In the genomic region with DNA sequence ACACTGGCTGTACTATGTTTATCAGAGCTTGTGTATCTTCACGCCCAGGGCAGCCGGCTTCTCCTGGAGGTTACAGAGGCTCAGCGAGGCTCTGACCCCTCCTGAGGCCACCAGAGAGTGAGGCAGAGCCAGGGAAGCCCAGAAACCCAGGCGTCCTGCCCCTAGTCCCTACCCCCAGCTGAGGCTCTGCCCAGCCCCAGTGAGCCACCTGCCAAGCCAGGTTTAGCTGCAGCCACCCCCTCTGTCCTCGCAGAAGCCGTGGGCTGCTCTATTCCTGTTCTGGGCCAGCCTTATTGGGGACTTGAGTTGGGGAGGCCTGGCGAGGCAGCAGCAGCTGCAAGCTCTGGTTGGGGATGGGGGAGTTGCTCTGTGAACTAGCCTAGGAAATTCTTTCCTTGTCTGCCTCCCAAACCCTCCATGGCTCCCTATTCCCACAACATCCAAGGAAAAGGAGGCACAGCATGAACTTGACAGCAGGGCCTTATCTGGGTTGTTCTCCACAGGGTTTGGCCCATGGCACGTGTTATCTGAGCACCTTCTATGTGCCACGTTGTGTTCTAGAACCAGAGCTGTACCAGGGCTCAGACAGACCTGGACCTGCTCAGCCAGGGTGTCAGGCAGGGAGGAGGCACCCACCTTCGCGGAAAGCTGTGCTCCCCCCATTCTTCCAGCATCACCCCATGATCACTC, we compare ENCODE assay signal across 5 cellular contexts. TPM values are rescaled to one million over a fixed set of nuclear protein-coding genes. Genes with fewer than 3 reads are reported as not detected.
"Had no signal": no experiment of that assay in that cellular context is flagged by ENCODE, and none has a peak within 500 bp of the region (broad histone marks: within the 10 kb centered on the region; RNA-seq: fewer than 3 reads in every experiment).

No MANE protein-coding gene starts in this region.

RNA-seq across cellular contexts. Expression of gene KCNJ12, which starts 56.3 kb away (rescaled TPM):
- total RNA-seq: activated CD4-positive, alpha-beta T cell treated with anti-CD3 and anti-CD28 coated beads for 36 hours; activated CD8-positive, alpha-beta memory T cell treated with anti-CD3 and anti-CD28 coated beads, Interleukin-2, amount 10 ng/mL, durations not matched to agents 7 days and 5 days; activated CD8-positive, alpha-beta T cell treated with anti-CD3 and anti-CD28 coated beads, Interleukin-2, amount 10 ng/mL, durations not matched to agents 7 days and 5 days; esophagus mucosa; T-helper 1 cell treated with Interleukin-12 subunit alpha and Interleukin-12 subunit beta and Interleukin-4 antibody, amounts not matched to agents 30 ng/mL and 1 ng/mL, for 36 hours had no signal
